Comparison of ENCODE assay signal across 10 cellular contexts in the genomic region with DNA sequence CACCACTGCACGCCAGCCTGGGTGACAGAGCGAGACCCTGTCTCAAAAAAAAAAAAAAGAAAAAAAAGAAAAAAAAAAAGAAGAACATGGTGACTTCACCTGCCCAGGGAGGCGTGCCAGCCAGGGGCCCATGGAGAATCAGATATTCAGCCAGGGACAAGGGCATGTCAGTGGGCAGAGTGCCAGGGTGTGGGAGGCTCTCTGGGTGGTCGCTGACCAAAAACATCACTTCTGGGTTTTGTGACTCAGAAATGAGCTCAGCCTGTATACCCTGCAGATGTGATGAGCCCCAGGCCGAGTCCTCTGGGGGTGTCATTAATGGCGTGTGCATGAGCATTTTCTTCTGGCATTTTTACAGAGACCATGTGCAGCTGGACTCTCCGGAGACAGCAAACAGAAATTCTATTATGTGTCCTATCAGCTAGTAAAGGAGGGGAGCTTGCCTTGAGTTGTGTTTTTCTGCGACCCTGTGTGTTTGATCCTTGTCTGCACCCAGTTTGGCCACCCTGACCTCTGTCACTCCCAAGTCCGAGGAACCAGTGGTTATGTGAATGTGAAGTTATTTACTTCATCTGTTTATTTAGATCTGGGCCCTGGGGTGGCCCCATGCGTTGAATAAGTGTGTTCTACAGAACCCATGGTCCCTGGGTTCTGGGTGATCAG. TPM values are rescaled to one million over a fixed set of nuclear protein-coding genes. Genes with fewer than 3 reads are reported as not detected.
A peak's percentile ranks its signal among the peaks of the same experiment; 100 is the strongest.
DNase-seq lines count a peak whose midpoint lies in the region; ATAC-seq, FAIRE-seq and TF ChIP-seq lines count a peak whose summit lies in the region.
"Had no signal": no experiment of that assay in that cellular context is flagged by ENCODE, and none has a peak within 500 bp of the region (broad histone marks: within the 10 kb centered on the region; RNA-seq: fewer than 3 reads in every experiment).

No MANE protein-coding gene starts in this region.

- no peaks in the 10 kb centered on the region for H3K36me3 ChIP-seq in right atrium auricular region
- peaks cover 0 to 4% (median 0%) of the 10 kb centered on the region in 3 experiments for H3K36me3 ChIP-seq in naive thymus-derived CD4-positive, alpha-beta T cell (ENCODE audit: control insufficient read depth in 2 of 3, insufficient read depth in 3 of 3, low read length in 3 of 3)

- DNase-seq in Right ventricle myocardium inferior (ENCODE audit: missing footprints) (no peak), right atrium auricular region (ENCODE audit: low spot score) (no peak), astrocyte of the spinal cord (ENCODE audit: low read depth, low spot score) (peak; percentile 77), urothelium cell line (ENCODE audit: low spot score) (peak; percentile 76), NCI-H2171 treated with DMSO at 0.1 percent for 48 hours (lab: John Stamatoyannopoulos, UW) (no peak), NOMO-1 (lab: John Stamatoyannopoulos, UW; ENCODE audit: unreplicated experiment in 2 of 2) (no peak), NCI-H2227 treated with DMSO at 0.1 percent for 48 hours (lab: John Stamatoyannopoulos, UW) (no peak)
- no peak for DNase-seq in naive thymus-derived CD4-positive, alpha-beta T cell
- DNase-seq: activated naive CD8-positive, alpha-beta T cell treated with anti-CD3 and anti-CD28 coated beads, Interleukin-2, amount 10 ng/mL, durations not matched to agents 7 days and 5 days; COR-L47 had no signal

- peaks cover 0 to 29% (median 23%) of the 10 kb centered on the region in 5 donors for H3K36me3 Mint-ChIP-seq in naive thymus-derived CD4-positive, alpha-beta T cell

- H3K4me3 Mint-ChIP-seq in naive thymus-derived CD4-positive, alpha-beta T cell, result no peak overlapping the region
- H3K4me3 Mint-ChIP-seq: activated naive CD8-positive, alpha-beta T cell treated with anti-CD3 and anti-CD28 coated beads, Interleukin-2, amount 10 ng/mL, durations not matched to agents 7 days and 5 days had no signal

- H3K27ac Mint-ChIP-seq in naive thymus-derived CD4-positive, alpha-beta T cell, result peak overlapping the region in 8 of 9 donors; percentile 25 to 88 (median 81)
- H3K27ac Mint-ChIP-seq: activated naive CD8-positive, alpha-beta T cell treated with anti-CD3 and anti-CD28 coated beads, Interleukin-2, amount 10 ng/mL, durations not matched to agents 7 days and 5 days had no signal

- H3K27me3 ChIP-seq in right atrium auricular region, result no peaks in the 10 kb centered on the region
- H3K27me3 ChIP-seq in naive thymus-derived CD4-positive, alpha-beta T cell (ENCODE audit: control insufficient read depth in 2 of 2, insufficient read depth in 2 of 2, low read length in 2 of 2), result no peaks in the 10 kb centered on the region

- TF ChIP-seq CTCF in right atrium auricular region (IDR thresholded peaks at IDR 0.05) (no peak), astrocyte of the spinal cord (IDR thresholded peaks at IDR 0.05; ENCODE audit: low read depth, low read length) (no peak)

- peaks cover 34 to 91% (median 78%) of the 10 kb centered on the region in 7 donors for H3K4me1 Mint-ChIP-seq in naive thymus-derived CD4-positive, alpha-beta T cell

- H3K9me3 ChIP-seq in right atrium auricular region, result peaks cover 0 to 7% of the 10 kb centered on the region in 2 donors
- peaks cover 0 to 9% (median 0%) of the 10 kb centered on the region in 3 experiments for H3K9me3 ChIP-seq in naive thymus-derived CD4-positive, alpha-beta T cell (ENCODE audit: control insufficient read depth in 2 of 3, low read length in 3 of 3)

- no peak overlapping the region for H3K4me3 ChIP-seq in right atrium auricular region
- no peak overlapping the region for H3K4me3 ChIP-seq in astrocyte of the spinal cord (ENCODE audit: low read depth, low read length)
- no peak overlapping the region for H3K4me3 ChIP-seq in naive thymus-derived CD4-positive, alpha-beta T cell (ENCODE audit: low read length)

- intact Hi-C loops in Right ventricle myocardium inferior (cut with DNase I), result no loop called here
- intact Hi-C loops in naive thymus-derived CD4-positive, alpha-beta T cell (cut with micrococcal nuclease), result no loop called here

- H3K27ac ChIP-seq in right atrium auricular region, result no peak overlapping the region
- H3K27ac ChIP-seq in naive thymus-derived CD4-positive, alpha-beta T cell (ENCODE audit: low read depth, low read length), result no peak overlapping the region

- peaks cover 0 to 64% of the 10 kb centered on the region in 2 donors for H3K4me1 ChIP-seq in right atrium auricular region
- H3K4me1 ChIP-seq in naive thymus-derived CD4-positive, alpha-beta T cell (ENCODE audit: control insufficient read depth in 2 of 2, insufficient read depth in 2 of 2, low read length in 2 of 2), result peaks cover 12 to 58% of the 10 kb centered on the region in 2 donors

- no peak for FAIRE-seq in urothelium cell line (lab: Jason Lieb, UNC)

- peaks cover 0 to 14% (median 7%) of the 10 kb centered on the region in 11 donors for H3K9me3 Mint-ChIP-seq in naive thymus-derived CD4-positive, alpha-beta T cell

- in situ Hi-C loops in astrocyte of the spinal cord (cut with HindIII; ENCODE audit: low sequenced_read_pairs), result no loop called here

- H3K27me3 Mint-ChIP-seq in naive thymus-derived CD4-positive, alpha-beta T cell, result no peaks in the 10 kb centered on the region
- H3K27me3 Mint-ChIP-seq: activated naive CD8-positive, alpha-beta T cell treated with anti-CD3 and anti-CD28 coated beads, Interleukin-2, amount 10 ng/mL, durations not matched to agents 7 days and 5 days had no signal

- CTCF ChIA-PET in naive thymus-derived CD4-positive, alpha-beta T cell (lab: Charles Lee), result interaction anchor here (0.6 to 1.6 kb wide), 2 partner anchors 9 to 24 kb away, joined by 3 to 4 read pairs; no protein-coding TSS in a partner anchor

- ATAC-seq in Right ventricle myocardium inferior, result peak; percentile 41
- ATAC-seq in naive thymus-derived CD4-positive, alpha-beta T cell, result no peak

- POLR2A ChIA-PET in naive thymus-derived CD4-positive, alpha-beta T cell (lab: Charles Lee), result interaction anchor here (1.0 to 3.0 kb wide), 2 partner anchors 7 to 18 kb away, joined by 4 to 12 read pairs; no protein-coding TSS in a partner anchor

RNA-seq across cellular contexts. Expression of a gene that starts 53.6 kb away (rescaled TPM):
- total RNA-seq in Right ventricle myocardium inferior (29.0 TPM), right atrium auricular region (10 to 100 TPM; 27.0 to 41.3 TPM)
- total RNA-seq in naive thymus-derived CD4-positive, alpha-beta T cell, result 100 to 1,000 TPM in 1 of 5 experiments, 10 to 100 TPM in 4; 56.2 to 103 (median 94.3) TPM
- polyA plus RNA-seq in naive thymus-derived CD4-positive, alpha-beta T cell, result 10 to 100 TPM in 1 of 2 donors, 1 to 10 TPM in 1; 6.1 to 19.1 TPM

Comparison
In these comparisons a context has a peak if more than half of its experiments do, and no peak if none do; other contexts are left out.
1. DNase-seq: peak in astrocyte of the spinal cord (single experiment) and urothelium cell line (single experiment); none in Right ventricle myocardium inferior (single experiment), right atrium auricular region (single experiment), naive thymus-derived CD4-positive, alpha-beta T cell (0 of 9), NCI-H2171 treated with DMSO at 0.1 percent for 48 hours (single experiment), NOMO-1 (0 of 2) and NCI-H2227 treated with DMSO at 0.1 percent for 48 hours (single experiment).